In the genomic region with DNA sequence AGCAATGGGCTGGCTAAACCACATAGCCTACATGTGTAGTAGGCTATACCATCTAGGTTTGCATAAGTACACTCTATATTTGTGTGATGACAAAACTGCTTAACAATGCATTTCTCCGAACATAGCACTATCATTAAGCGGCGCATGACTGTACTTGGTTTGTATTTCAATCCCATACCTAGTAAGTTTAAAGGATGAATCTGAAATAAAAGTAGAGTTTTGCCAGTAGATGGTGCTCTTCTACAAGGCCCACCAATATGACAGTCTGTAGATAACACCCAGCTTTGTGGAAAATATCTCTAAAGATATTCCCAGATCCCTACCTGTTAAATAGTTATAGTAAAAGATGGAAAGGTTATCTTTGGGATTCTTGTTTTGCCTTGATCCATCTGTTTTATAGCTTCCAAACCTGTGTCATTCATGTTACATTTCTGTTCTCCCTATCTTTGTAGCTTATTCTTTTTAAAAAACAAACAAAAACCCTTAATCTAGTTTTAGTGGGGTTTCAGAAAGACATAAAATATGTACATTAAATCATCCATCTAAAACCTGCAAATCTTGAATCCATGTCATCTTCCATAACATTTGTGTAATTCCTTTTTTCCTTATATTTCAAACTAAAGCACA, we compare ENCODE assay signal across 9 cellular contexts. TPM values are rescaled to one million over a fixed set of nuclear protein-coding genes. Genes with fewer than 3 reads are reported as not detected.
A peak's percentile ranks its signal among the peaks of the same experiment; 100 is the strongest.
DNase-seq lines count a peak whose midpoint lies in the region; ATAC-seq, FAIRE-seq and TF ChIP-seq lines count a peak whose summit lies in the region.
"Had no signal": no experiment of that assay in that cellular context is flagged by ENCODE, and none has a peak within 500 bp of the region (broad histone marks: within the 10 kb centered on the region; RNA-seq: fewer than 3 reads in every experiment).

No MANE protein-coding gene starts in this region.

- no peaks in the 10 kb centered on the region for H4K20me1 ChIP-seq in K562 (replicated peaks; ENCODE audit: control insufficient read depth, insufficient read depth, low read length)

- H3K4me3 ChIP-seq in K562 (no peak overlapping the region), aorta (ENCODE audit: low read length in 2 of 2) (no peak overlapping the region)

- H2AFZ ChIP-seq in K562 (ENCODE audit: low read depth, low read length), result no peak overlapping the region

- 34% methylated on average over 3 of the region's 3 CpGs for WGBS in K562 (ENCODE audit: insufficient coverage, low coverage, missing lambda C conversion rate)
- whole genome bisulfite sequencing in aorta, 2 donors, result 54 to 59% methylated on average over 3 of the region's 3 CpGs

- no peak for TF ChIP-seq EP300 in K562 (IDR thresholded peaks at IDR 0.05; ENCODE audit: low read length)

- peak; percentile 57 for ATAC-seq in GM18907 (IDR thresholded peaks at IDR 0.05; ENCODE audit: unreplicated experiment)
- ATAC-seq in HG03139 (IDR thresholded peaks at IDR 0.05; ENCODE audit: unreplicated experiment), result peak; percentile 38
- peak; percentile 88 for ATAC-seq in K562
- ATAC-seq in left colon, result peak; percentile 55
- ATAC-seq in aorta (ENCODE audit: low FRiP score), result no peak

- H3K4me1 ChIP-seq in K562 (replicated peaks in 1 of 2; ENCODE audit: control insufficient read depth in 2 of 2, insufficient read depth in 2 of 2, low read length in 2 of 2) (peaks cover 3 to 4% of the 10 kb centered on the region in 2 experiments; a peak in 2 of 5 replicates), aorta (ENCODE audit: control insufficient read depth in 1 of 2, insufficient read depth in 2 of 2, low read length in 2 of 2) (no peaks in the 10 kb centered on the region)

- in situ Hi-C loops in K562 (cut with MboI), result loop anchor here (10.0 kb wide), 1 partner anchor 174 kb away; no protein-coding TSS in a partner anchor

- no TSS peak for BruUV-seq in K562 (replicated peaks; lab: Mats Ljungman, UMichigan)

- H3K27ac ChIP-seq in K562 (ENCODE audit: extremely low read depth, low read depth, low read length) (no peak overlapping the region), aorta (ENCODE audit: low read depth in 1 of 2, low read length in 2 of 2) (no peak overlapping the region)
- H3K27ac ChIP-seq: neutrophil had no signal

- peak; percentile 88 to 90 for TF ChIP-seq RAD21 in K562 (CRISPR knock-in tag; conservative IDR thresholded peaks at IDR 0.05 in 1 of 2, IDR thresholded peaks at IDR 0.05 in 1 of 2)

- FAIRE-seq in K562 (lab: Jason Lieb, UNC), result peak; percentile 72

- no peak overlapping the region for H3K4me2 ChIP-seq in K562 (ENCODE audit: insufficient read depth, low read length)

- CTCF ChIA-PET in K562 (lab: Yijun Ruan, JAX; ENCODE audit: low intra/inter-chr PET ratio), result interaction anchor here (0.6 to 2.7 kb wide), 2 partner anchors 28 to 176 kb away, joined by 4 to 23 read pairs; no protein-coding TSS in a partner anchor

- TF ChIP-seq POLR2A in K562 (conservative IDR thresholded peaks at IDR 0.05), result no peak

- POLR2A ChIA-PET in K562 (lab: Yijun Ruan, JAX), result interaction anchor here (1.5 to 2.4 kb wide), 2 partner anchors 8 to 16 kb away, joined by 7 to 12 read pairs; no protein-coding TSS in a partner anchor

- H3K9ac ChIP-seq in K562 (ENCODE audit: insufficient read depth in 1 of 2, low read depth in 2 of 2, low read length in 2 of 2), result no peak overlapping the region

- H3K9me3 ChIP-seq in K562 (replicated peaks; ENCODE audit: control insufficient read depth, insufficient read depth, low read depth, low read length) (no peaks in the 10 kb centered on the region), aorta (ENCODE audit: control insufficient read depth, low read length) (no peaks in the 10 kb centered on the region)
- H3K9me3 ChIP-seq: neutrophil had no signal

- no peaks in the 10 kb centered on the region for H3K9me1 ChIP-seq in K562 (ENCODE audit: control insufficient read depth, insufficient read depth, low read length)

- DNase-seq in COLO829 (ENCODE audit: low spot score) (peak; percentile 57), NCI-H526 (lab: John Stamatoyannopoulos, UW) (peak; percentile 55 to 77), K562 (ENCODE audit: extremely low read depth in 1 of 4, low spot score in 3 of 4) (peak; percentile 27 to 56 (median 42)), left colon (no peak), GM19238 (ENCODE audit: insufficient read length, low spot score) (no peak), aorta (no peak)

- peak; percentile 48 to 82 (median 63); a peak in 5 of 6 replicates for TF ChIP-seq CTCF in K562 (IDR thresholded peaks at IDR 0.05 in 2 of 3, conservative IDR thresholded peaks at IDR 0.05 in 1 of 3; ENCODE audit: insufficient read depth in 2 of 3, low read depth in 1 of 3, low read length in 3 of 3)

- intact Hi-C loops in K562 (cut with micrococcal nuclease), result loop anchor here (1.0 to 5.0 kb wide), 4 partner anchors 146 to 458 kb away; no protein-coding TSS in a partner anchor
- intact Hi-C loops in left colon (cut with DNase I, micrococcal nuclease), result loop anchor here in 1 of 2 donors (10.0 kb wide), 1 partner anchor 174 kb away; no protein-coding TSS in a partner anchor
- intact Hi-C loops in aorta (cut with DNase I), result loop anchor here in 1 of 2 donors (10.0 kb wide), 1 partner anchor 174 kb away; no protein-coding TSS in a partner anchor

- H3K36me3 ChIP-seq in K562 (ENCODE audit: control insufficient read depth, insufficient read depth, low read length), result peaks cover 78% of the 10 kb centered on the region
- H3K36me3 ChIP-seq in aorta (ENCODE audit: control insufficient read depth in 1 of 2, insufficient read depth in 2 of 2, low read length in 1 of 2), result peaks cover 2% of the 10 kb centered on the region in 2 donors

- H3K79me2 ChIP-seq in K562 (ENCODE audit: control insufficient read depth, insufficient read depth, low read length), result 0 out of 3 replicates have a peak, but pooled peaks cover 2% of the 10 kb centered on the region

- H3K27me3 ChIP-seq in K562 (ENCODE audit: control insufficient read depth in 2 of 2, insufficient read depth in 2 of 2, low read length in 2 of 2) (no peaks in the 10 kb centered on the region), aorta (ENCODE audit: control insufficient read depth in 1 of 2, insufficient read depth in 2 of 2, low read length in 1 of 2) (no peaks in the 10 kb centered on the region)
- H3K27me3 ChIP-seq: neutrophil had no signal

RNA-seq across cellular contexts. Expression of a gene that starts 20.7 kb away (rescaled TPM):
- total RNA-seq in K562 (2011; cell fraction: chromatin; rRNA removed; ENCODE audit: low replicate concordance), result 5.0 and 25.3 TPM in 2 replicates
- 2.3 and 4.3 TPM in 2 replicates for total RNA-seq in K562 (2011; cell fraction: nucleolus; rRNA removed)
- 5.4 and 8.3 TPM in 2 replicates for total RNA-seq in K562 (2011; cell fraction: nucleoplasm; rRNA removed)
- total RNA-seq in K562 (2014; rRNA removed) (2.7 and 3.5 TPM in 2 replicates), K562 (2014; rRNA removed; fragmentation: Illumina TruSeq; extraction: Trizol) (8.8 and 11.0 TPM in 2 replicates), K562 (2015; rRNA removed; fragmentation: Illumina TruSeq; extraction: Trizol) (8.9 and 10.1 TPM in 2 replicates), K562 (2021) (7.0 and 7.3 TPM in 2 replicates), left colon (10 to 100 TPM in 1 of 2 donors, 1 to 10 TPM in 1; 8.1 to 10.5 TPM), aorta (10 to 100 TPM; 16.3 to 17.4 TPM)
- polyA plus RNA-seq in K562 (2011; rRNA removed) (5.0 and 5.4 TPM in 2 replicates), K562 (2014; fragmentation: Illumina TruSeq; extraction: Trizol) (3.5 and 4.4 TPM in 2 replicates), K562 (2014; fragmentation: Nextera tagmentation; extraction: Ambion mirVana) (1 to 10 TPM; 2.0 to 2.3 TPM), K562 (2014; rRNA removed) (2.2 TPM in 2 replicates), aorta (1 to 10 TPM; 4.6 to 5.8 TPM)
- 0.83 and 2.4 TPM in 2 replicates for polyA plus RNA-seq in K562 (2011; cell fraction: cytosol; rRNA removed)
- 4.8 and 7.6 TPM in 2 replicates for polyA plus RNA-seq in K562 (2011; cell fraction: nucleus; rRNA removed)
- 2.5 and 3.4 TPM in 2 replicates for polyA plus RNA-seq in K562 (2012)
- polyA minus RNA-seq in K562 (2011; rRNA and poly(A)+ RNA removed), result 19.4 and 29.3 TPM in 2 replicates
- polyA minus RNA-seq in K562 (2011; cell fraction: cytosol; rRNA and poly(A)+ RNA removed), result 5.5 and 7.3 TPM in 2 replicates
- 8.5 and 22.3 TPM in 2 replicates for polyA minus RNA-seq in K562 (2011; cell fraction: nucleus; rRNA and poly(A)+ RNA removed)

RNA-seq across cellular contexts. Expression of a gene that starts 33.9 kb away (rescaled TPM):
- total RNA-seq in K562 (2011; cell fraction: chromatin; rRNA removed; ENCODE audit: low replicate concordance), result 25.1 and 120 TPM in 2 replicates
- 17.5 and 27.9 TPM in 2 replicates for total RNA-seq in K562 (2011; cell fraction: nucleolus; rRNA removed)
- total RNA-seq in K562 (2011; cell fraction: nucleoplasm; rRNA removed), result 48.8 and 68.2 TPM in 2 replicates
- total RNA-seq in K562 (2014; rRNA removed), result 49.1 and 55.6 TPM in 2 replicates
- total RNA-seq in K562 (2014; rRNA removed; fragmentation: Illumina TruSeq; extraction: Trizol), result 84.4 and 92.9 TPM in 2 replicates
- 70.1 and 75.3 TPM in 2 replicates for total RNA-seq in K562 (2015; rRNA removed; fragmentation: Illumina TruSeq; extraction: Trizol)
- total RNA-seq in K562 (2021), result 56.2 and 57.1 TPM in 2 replicates
- polyA plus RNA-seq in K562 (2011; rRNA removed), result 20.9 and 44.1 TPM in 2 replicates
- 3.4 and 6.5 TPM in 2 replicates for polyA plus RNA-seq in K562 (2011; cell fraction: cytosol; rRNA removed)
- polyA plus RNA-seq in K562 (2011; cell fraction: nucleus; rRNA removed), result 27.2 and 34.1 TPM in 2 replicates
- polyA plus RNA-seq in K562 (2012), result 26.8 and 27.4 TPM in 2 replicates
- 38.9 and 46.4 TPM in 2 replicates for polyA plus RNA-seq in K562 (2014; fragmentation: Illumina TruSeq; extraction: Trizol)
- 10 to 100 TPM; 22.7 to 25.5 TPM for polyA plus RNA-seq in K562 (2014; fragmentation: Nextera tagmentation; extraction: Ambion mirVana)
- 29.5 and 34.6 TPM in 2 replicates for polyA plus RNA-seq in K562 (2014; rRNA removed)
- 99.8 and 125 TPM in 2 replicates for polyA minus RNA-seq in K562 (2011; rRNA and poly(A)+ RNA removed)
- polyA minus RNA-seq in K562 (2011; cell fraction: cytosol; rRNA and poly(A)+ RNA removed), result 28.4 and 49.2 TPM in 2 replicates
- 79.3 and 109 TPM in 2 replicates for polyA minus RNA-seq in K562 (2011; cell fraction: nucleus; rRNA and poly(A)+ RNA removed)
- total RNA-seq in left colon, result 1 to 10 TPM; 2.7 to 6.4 TPM
- 1 to 10 TPM in 1 of 2 donors, under 1 TPM in 1; 0.42 to 1.6 TPM for total RNA-seq in aorta
- polyA plus RNA-seq in aorta, result under 1 TPM; 0.15 to 0.25 TPM

Comparison
In these comparisons a context has a peak if more than half of its experiments do, and no peak if none do; other contexts are left out.
1. DNase-seq: peak in COLO829 (single experiment), NCI-H526 (2 of 2) and K562 (4 of 4); none in left colon (0 of 2), GM19238 (single experiment) and aorta (0 of 2).